1 cellular context compared by ENCODE assay signal in genomic region chr2:43011142-43011491, GRCh38.
TF ChIP-seq lines count a peak whose summit lies in the region.

No MANE protein-coding gene starts in this region.

TF ChIP-seq in K562, 482 proteins besides CTCF, POLR2A, EP300 and RAD21 (continued from another document):
- TF ChIP-seq, protein P1, sequence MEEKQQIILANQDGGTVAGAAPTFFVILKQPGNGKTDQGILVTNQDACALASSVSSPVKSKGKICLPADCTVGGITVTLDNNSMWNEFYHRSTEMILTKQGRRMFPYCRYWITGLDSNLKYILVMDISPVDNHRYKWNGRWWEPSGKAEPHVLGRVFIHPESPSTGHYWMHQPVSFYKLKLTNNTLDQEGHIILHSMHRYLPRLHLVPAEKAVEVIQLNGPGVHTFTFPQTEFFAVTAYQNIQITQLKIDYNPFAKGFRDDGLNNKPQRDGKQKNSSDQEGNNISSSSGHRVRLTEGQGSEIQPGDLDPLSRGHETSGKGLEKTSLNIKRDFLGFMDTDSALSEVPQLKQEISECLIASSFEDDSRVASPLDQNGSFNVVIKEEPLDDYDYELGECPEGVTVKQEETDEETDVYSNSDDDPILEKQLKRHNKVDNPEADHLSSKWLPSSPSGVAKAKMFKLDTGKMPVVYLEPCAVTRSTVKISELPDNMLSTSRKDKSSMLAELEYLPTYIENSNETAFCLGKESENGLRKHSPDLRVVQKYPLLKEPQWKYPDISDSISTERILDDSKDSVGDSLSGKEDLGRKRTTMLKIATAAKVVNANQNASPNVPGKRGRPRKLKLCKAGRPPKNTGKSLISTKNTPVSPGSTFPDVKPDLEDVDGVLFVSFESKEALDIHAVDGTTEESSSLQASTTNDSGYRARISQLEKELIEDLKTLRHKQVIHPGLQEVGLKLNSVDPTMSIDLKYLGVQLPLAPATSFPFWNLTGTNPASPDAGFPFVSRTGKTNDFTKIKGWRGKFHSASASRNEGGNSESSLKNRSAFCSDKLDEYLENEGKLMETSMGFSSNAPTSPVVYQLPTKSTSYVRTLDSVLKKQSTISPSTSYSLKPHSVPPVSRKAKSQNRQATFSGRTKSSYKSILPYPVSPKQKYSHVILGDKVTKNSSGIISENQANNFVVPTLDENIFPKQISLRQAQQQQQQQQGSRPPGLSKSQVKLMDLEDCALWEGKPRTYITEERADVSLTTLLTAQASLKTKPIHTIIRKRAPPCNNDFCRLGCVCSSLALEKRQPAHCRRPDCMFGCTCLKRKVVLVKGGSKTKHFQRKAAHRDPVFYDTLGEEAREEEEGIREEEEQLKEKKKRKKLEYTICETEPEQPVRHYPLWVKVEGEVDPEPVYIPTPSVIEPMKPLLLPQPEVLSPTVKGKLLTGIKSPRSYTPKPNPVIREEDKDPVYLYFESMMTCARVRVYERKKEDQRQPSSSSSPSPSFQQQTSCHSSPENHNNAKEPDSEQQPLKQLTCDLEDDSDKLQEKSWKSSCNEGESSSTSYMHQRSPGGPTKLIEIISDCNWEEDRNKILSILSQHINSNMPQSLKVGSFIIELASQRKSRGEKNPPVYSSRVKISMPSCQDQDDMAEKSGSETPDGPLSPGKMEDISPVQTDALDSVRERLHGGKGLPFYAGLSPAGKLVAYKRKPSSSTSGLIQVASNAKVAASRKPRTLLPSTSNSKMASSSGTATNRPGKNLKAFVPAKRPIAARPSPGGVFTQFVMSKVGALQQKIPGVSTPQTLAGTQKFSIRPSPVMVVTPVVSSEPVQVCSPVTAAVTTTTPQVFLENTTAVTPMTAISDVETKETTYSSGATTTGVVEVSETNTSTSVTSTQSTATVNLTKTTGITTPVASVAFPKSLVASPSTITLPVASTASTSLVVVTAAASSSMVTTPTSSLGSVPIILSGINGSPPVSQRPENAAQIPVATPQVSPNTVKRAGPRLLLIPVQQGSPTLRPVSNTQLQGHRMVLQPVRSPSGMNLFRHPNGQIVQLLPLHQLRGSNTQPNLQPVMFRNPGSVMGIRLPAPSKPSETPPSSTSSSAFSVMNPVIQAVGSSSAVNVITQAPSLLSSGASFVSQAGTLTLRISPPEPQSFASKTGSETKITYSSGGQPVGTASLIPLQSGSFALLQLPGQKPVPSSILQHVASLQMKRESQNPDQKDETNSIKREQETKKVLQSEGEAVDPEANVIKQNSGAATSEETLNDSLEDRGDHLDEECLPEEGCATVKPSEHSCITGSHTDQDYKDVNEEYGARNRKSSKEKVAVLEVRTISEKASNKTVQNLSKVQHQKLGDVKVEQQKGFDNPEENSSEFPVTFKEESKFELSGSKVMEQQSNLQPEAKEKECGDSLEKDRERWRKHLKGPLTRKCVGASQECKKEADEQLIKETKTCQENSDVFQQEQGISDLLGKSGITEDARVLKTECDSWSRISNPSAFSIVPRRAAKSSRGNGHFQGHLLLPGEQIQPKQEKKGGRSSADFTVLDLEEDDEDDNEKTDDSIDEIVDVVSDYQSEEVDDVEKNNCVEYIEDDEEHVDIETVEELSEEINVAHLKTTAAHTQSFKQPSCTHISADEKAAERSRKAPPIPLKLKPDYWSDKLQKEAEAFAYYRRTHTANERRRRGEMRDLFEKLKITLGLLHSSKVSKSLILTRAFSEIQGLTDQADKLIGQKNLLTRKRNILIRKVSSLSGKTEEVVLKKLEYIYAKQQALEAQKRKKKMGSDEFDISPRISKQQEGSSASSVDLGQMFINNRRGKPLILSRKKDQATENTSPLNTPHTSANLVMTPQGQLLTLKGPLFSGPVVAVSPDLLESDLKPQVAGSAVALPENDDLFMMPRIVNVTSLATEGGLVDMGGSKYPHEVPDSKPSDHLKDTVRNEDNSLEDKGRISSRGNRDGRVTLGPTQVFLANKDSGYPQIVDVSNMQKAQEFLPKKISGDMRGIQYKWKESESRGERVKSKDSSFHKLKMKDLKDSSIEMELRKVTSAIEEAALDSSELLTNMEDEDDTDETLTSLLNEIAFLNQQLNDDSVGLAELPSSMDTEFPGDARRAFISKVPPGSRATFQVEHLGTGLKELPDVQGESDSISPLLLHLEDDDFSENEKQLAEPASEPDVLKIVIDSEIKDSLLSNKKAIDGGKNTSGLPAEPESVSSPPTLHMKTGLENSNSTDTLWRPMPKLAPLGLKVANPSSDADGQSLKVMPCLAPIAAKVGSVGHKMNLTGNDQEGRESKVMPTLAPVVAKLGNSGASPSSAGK (IDR thresholded peaks at IDR 0.05) = no peak
- no peak for TF ChIP-seq CXXC5 (CRISPR knock-in tag; IDR thresholded peaks at IDR 0.05)
- TF ChIP-seq CCNT2 (IDR thresholded peaks at IDR 0.05; ENCODE audit: borderline replicate concordance, extremely low read depth, insufficient read length, low read depth, low read length) = no peak
- TF ChIP-seq, protein P2, sequence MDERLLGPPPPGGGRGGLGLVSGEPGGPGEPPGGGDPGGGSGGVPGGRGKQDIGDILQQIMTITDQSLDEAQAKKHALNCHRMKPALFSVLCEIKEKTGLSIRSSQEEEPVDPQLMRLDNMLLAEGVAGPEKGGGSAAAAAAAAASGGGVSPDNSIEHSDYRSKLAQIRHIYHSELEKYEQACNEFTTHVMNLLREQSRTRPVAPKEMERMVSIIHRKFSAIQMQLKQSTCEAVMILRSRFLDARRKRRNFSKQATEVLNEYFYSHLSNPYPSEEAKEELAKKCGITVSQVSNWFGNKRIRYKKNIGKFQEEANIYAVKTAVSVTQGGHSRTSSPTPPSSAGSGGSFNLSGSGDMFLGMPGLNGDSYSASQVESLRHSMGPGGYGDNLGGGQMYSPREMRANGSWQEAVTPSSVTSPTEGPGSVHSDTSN (CRISPR knock-in tag; IDR thresholded peaks at IDR 0.05; ENCODE audit: low read depth) = no peak
- TF ChIP-seq, protein P2 (tag; conservative IDR thresholded peaks at IDR 0.05; ENCODE audit: low read depth) = 0 out of 2 replicates have a peak, but pooled peaks have one; percentile 42
- TF ChIP-seq RBM34 (IDR thresholded peaks at IDR 0.05; ENCODE audit: borderline replicate concordance, insufficient read depth, low read length) = no peak
- TF ChIP-seq MEIS2 (IDR thresholded peaks at IDR 0.05; ENCODE audit: partially characterized antibody) = peak; percentile 60
- TF ChIP-seq, protein P3, sequence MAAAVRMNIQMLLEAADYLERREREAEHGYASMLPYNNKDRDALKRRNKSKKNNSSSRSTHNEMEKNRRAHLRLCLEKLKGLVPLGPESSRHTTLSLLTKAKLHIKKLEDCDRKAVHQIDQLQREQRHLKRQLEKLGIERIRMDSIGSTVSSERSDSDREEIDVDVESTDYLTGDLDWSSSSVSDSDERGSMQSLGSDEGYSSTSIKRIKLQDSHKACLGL (CRISPR knock-in tag; IDR thresholded peaks at IDR 0.05; ENCODE audit: borderline replicate concordance, poor library complexity, severe bottlenecking) = no peak
- TF ChIP-seq ZNF316 (IDR thresholded peaks at IDR 0.05) = no peak
- TF ChIP-seq RFX5 (IDR thresholded peaks at IDR 0.05; ENCODE audit: low read depth, low read length) = no peak
- TF ChIP-seq PYGO2 (tag; IDR thresholded peaks at IDR 0.05) = no peak
- no peak for TF ChIP-seq TAF1 (IDR thresholded peaks at IDR 0.05; ENCODE audit: control insufficient read depth, extremely low read depth, insufficient read depth, low read length, severe bottlenecking)
- TF ChIP-seq ZNF507 (tag; conservative IDR thresholded peaks at IDR 0.05) = no peak
- TF ChIP-seq, protein P4, sequence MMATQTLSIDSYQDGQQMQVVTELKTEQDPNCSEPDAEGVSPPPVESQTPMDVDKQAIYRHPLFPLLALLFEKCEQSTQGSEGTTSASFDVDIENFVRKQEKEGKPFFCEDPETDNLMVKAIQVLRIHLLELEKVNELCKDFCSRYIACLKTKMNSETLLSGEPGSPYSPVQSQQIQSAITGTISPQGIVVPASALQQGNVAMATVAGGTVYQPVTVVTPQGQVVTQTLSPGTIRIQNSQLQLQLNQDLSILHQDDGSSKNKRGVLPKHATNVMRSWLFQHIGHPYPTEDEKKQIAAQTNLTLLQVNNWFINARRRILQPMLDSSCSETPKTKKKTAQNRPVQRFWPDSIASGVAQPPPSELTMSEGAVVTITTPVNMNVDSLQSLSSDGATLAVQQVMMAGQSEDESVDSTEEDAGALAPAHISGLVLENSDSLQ (IDR thresholded peaks at IDR 0.05) = peak; percentile 82
- TF ChIP-seq, protein P5, sequence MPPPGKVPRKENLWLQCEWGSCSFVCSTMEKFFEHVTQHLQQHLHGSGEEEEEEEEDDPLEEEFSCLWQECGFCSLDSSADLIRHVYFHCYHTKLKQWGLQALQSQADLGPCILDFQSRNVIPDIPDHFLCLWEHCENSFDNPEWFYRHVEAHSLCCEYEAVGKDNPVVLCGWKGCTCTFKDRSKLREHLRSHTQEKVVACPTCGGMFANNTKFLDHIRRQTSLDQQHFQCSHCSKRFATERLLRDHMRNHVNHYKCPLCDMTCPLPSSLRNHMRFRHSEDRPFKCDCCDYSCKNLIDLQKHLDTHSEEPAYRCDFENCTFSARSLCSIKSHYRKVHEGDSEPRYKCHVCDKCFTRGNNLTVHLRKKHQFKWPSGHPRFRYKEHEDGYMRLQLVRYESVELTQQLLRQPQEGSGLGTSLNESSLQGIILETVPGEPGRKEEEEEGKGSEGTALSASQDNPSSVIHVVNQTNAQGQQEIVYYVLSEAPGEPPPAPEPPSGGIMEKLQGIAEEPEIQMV (tag; conservative IDR thresholded peaks at IDR 0.05; ENCODE audit: low read depth) = no peak
- no peak for TF ChIP-seq ZNF778 (CRISPR knock-in tag; IDR thresholded peaks at IDR 0.05)
- no peak for TF ChIP-seq ZNF76 (CRISPR knock-in tag; IDR thresholded peaks at IDR 0.05; ENCODE audit: borderline replicate concordance)
- no peak for TF ChIP-seq E2F1 (CRISPR knock-in tag; IDR thresholded peaks at IDR 0.05)
- TF ChIP-seq FOSL1 (tag; conservative IDR thresholded peaks at IDR 0.05) = no peak
- no peak for TF ChIP-seq ZNF77 (CRISPR knock-in tag; IDR thresholded peaks at IDR 0.05)
